Comparison of ENCODE assay signal across 42 cellular contexts in genomic region chr5:73192375-73192774, GRCh38. TPM values are rescaled to one million over a fixed set of nuclear protein-coding genes. Genes with fewer than 3 reads are reported as not detected.
"Had no signal": no experiment of that assay in that cellular context is flagged by ENCODE, and none has a peak within 500 bp of the region (broad histone marks: within the 10 kb centered on the region; RNA-seq: fewer than 3 reads in every experiment).

No MANE protein-coding gene starts in this region.

- FAIRE-seq: astrocyte, bronchial epithelial cell had no signal

- H3K4me3 ChIP-seq: adrenal gland, ascending aorta, body of pancreas, breast epithelium, cardiac muscle cell had no signal

- H3K4me1 ChIP-seq: body of pancreas, breast epithelium had no signal

- H3K27ac Mint-ChIP-seq: activated naive CD4-positive, alpha-beta T cell treated with anti-CD3 and anti-CD28 coated beads for 36 hours; activated naive CD4-positive, alpha-beta T cell treated with anti-CD3 and anti-CD28 coated beads, Interleukin-2, amount 10 ng/mL, durations not matched to agents 7 days and 5 days; activated naive CD4-positive, alpha-beta T cell treated with anti-CD3 and anti-CD28 coated beads, Interleukin-2, amount 50 U/mL, for 24 hours; activated naive CD4-positive, alpha-beta T cell treated with anti-CD3 and anti-CD28 coated beads, Interleukin-2, amount 50 U/mL, for 72 hours; activated naive CD8-positive, alpha-beta T cell; activated naive CD8-positive, alpha-beta T cell treated with anti-CD3 and anti-CD28 coated beads for 36 hours; activated naive CD8-positive, alpha-beta T cell treated with anti-CD3 and anti-CD28 coated beads, Interleukin-2, amount 10 ng/mL, durations not matched to agents 7 days and 5 days; activated naive CD8-positive, alpha-beta T cell treated with anti-CD3 and anti-CD28 coated beads, Interleukin-2, amount 50 U/mL, for 24 hours; activated T-cell treated with anti-CD3 and anti-CD28 coated beads, Interleukin-2, amount 50 U/mL, for 24 hours; activated T-cell treated with anti-CD3 and anti-CD28 coated beads, Interleukin-2, amount 50 U/mL, for 72 hours; activated T-helper 1 cell treated with anti-CD3 and anti-CD28 coated beads, Interleukin-12 subunit alpha, Interleukin-12 subunit beta, Interleukin-2, Interleukin-4 antibody, amounts not matched to agents 30 ng/mL and 10 ng/mL and 1 ng/mL, durations not matched to agents 14 hours and 24 hours and 36 hours; activated T-helper 17 cell treated with anti-CD3 and anti-CD28 coated beads, Interleukin-2, amount 50 U/mL, for 72 hours; activated T-helper 2 cell treated with anti-CD3 and anti-CD28 coated beads, Interferon-gamma antibody, Interleukin-2, Interleukin-4, amounts not matched to agents 10 μg/mL and 5 μg/mL and 100 μg/mL, durations not matched to agents 14 hours and 24 hours and 36 hours had no signal

- H3K9me3 ChIP-seq: adrenal gland, ascending aorta, body of pancreas, breast epithelium had no signal

- H3K27me3 ChIP-seq: adrenal gland, ascending aorta, body of pancreas, brain microvascular endothelial cell, breast epithelium had no signal

- H3K4me3 Mint-ChIP-seq: activated naive CD4-positive, alpha-beta T cell treated with anti-CD3 and anti-CD28 coated beads for 36 hours; activated naive CD4-positive, alpha-beta T cell treated with anti-CD3 and anti-CD28 coated beads, Interleukin-2, amount 10 ng/mL, durations not matched to agents 7 days and 5 days; activated naive CD4-positive, alpha-beta T cell treated with anti-CD3 and anti-CD28 coated beads, Interleukin-2, amount 50 U/mL, for 24 hours; activated naive CD8-positive, alpha-beta T cell; activated naive CD8-positive, alpha-beta T cell treated with anti-CD3 and anti-CD28 coated beads for 36 hours; activated naive CD8-positive, alpha-beta T cell treated with anti-CD3 and anti-CD28 coated beads, Interleukin-2, amount 10 ng/mL, durations not matched to agents 7 days and 5 days; activated naive CD8-positive, alpha-beta T cell treated with anti-CD3 and anti-CD28 coated beads, Interleukin-2, amount 50 U/mL, for 24 hours; activated T-cell treated with anti-CD3 and anti-CD28 coated beads, Interleukin-2, amount 50 U/mL, for 24 hours; activated T-cell treated with anti-CD3 and anti-CD28 coated beads, Interleukin-2, amount 50 U/mL, for 4 hours; activated T-cell treated with anti-CD3 and anti-CD28 coated beads, Interleukin-2, amount 50 U/mL, for 72 hours; activated T-helper 1 cell treated with anti-CD3 and anti-CD28 coated beads, Interleukin-12 subunit alpha, Interleukin-12 subunit beta, Interleukin-2, Interleukin-4 antibody, amounts not matched to agents 30 ng/mL and 10 ng/mL and 1 ng/mL, durations not matched to agents 14 hours and 24 hours and 36 hours; activated T-helper 17 cell treated with anti-CD3 and anti-CD28 coated beads, Interleukin-2, amount 50 U/mL, for 72 hours; brain; central memory CD8-positive, alpha-beta T cell had no signal

- ATAC-seq: activated naive CD4-positive, alpha-beta T cell treated with anti-CD3 and anti-CD28 coated beads, Interleukin-2, amount 50 U/mL, for 72 hours; activated naive CD8-positive, alpha-beta T cell treated with anti-CD3 and anti-CD28 coated beads, Interleukin-2, amount 50 U/mL, for 24 hours; activated T-cell treated with anti-CD3 and anti-CD28 coated beads, Interleukin-2, amount 50 U/mL, for 4 hours; activated T-cell treated with anti-CD3 and anti-CD28 coated beads, Interleukin-2, amount 50 U/mL, for 72 hours; activated T-helper 17 cell treated with anti-CD3 and anti-CD28 coated beads, Interleukin-2, amount 50 U/mL, for 72 hours; body of pancreas had no signal

- H3K36me3 ChIP-seq: adrenal gland, ascending aorta, brain microvascular endothelial cell, breast epithelium, cardiac muscle cell had no signal

- H3K9me3 Mint-ChIP-seq: activated naive CD4-positive, alpha-beta T cell treated with anti-CD3 and anti-CD28 coated beads for 36 hours; activated naive CD4-positive, alpha-beta T cell treated with anti-CD3 and anti-CD28 coated beads, Interleukin-2, amount 10 ng/mL, durations not matched to agents 7 days and 5 days; activated naive CD4-positive, alpha-beta T cell treated with anti-CD3 and anti-CD28 coated beads, Interleukin-2, amount 50 U/mL, for 24 hours; activated naive CD4-positive, alpha-beta T cell treated with anti-CD3 and anti-CD28 coated beads, Interleukin-2, amount 50 U/mL, for 72 hours; activated naive CD8-positive, alpha-beta T cell treated with anti-CD3 and anti-CD28 coated beads for 36 hours; activated naive CD8-positive, alpha-beta T cell treated with anti-CD3 and anti-CD28 coated beads, Interleukin-2, amount 10 ng/mL, durations not matched to agents 7 days and 5 days; activated naive CD8-positive, alpha-beta T cell treated with anti-CD3 and anti-CD28 coated beads, Interleukin-2, amount 50 U/mL, for 24 hours; activated T-cell treated with anti-CD3 and anti-CD28 coated beads, Interleukin-2, amount 50 U/mL, for 24 hours; activated T-cell treated with anti-CD3 and anti-CD28 coated beads, Interleukin-2, amount 50 U/mL, for 4 hours; activated T-cell treated with anti-CD3 and anti-CD28 coated beads, Interleukin-2, amount 50 U/mL, for 72 hours; activated T-helper 1 cell treated with anti-CD3 and anti-CD28 coated beads, Interleukin-12 subunit alpha, Interleukin-12 subunit beta, Interleukin-2, Interleukin-4 antibody, amounts not matched to agents 30 ng/mL and 10 ng/mL and 1 ng/mL, durations not matched to agents 14 hours and 24 hours and 36 hours; activated T-helper 17 cell treated with anti-CD3 and anti-CD28 coated beads, Interleukin-2, amount 50 U/mL, for 72 hours; activated T-helper 2 cell treated with anti-CD3 and anti-CD28 coated beads, Interferon-gamma antibody, Interleukin-2, Interleukin-4, amounts not matched to agents 10 μg/mL and 5 μg/mL and 100 μg/mL, durations not matched to agents 14 hours and 24 hours and 36 hours; brain; central memory CD8-positive, alpha-beta T cell had no signal

- H3K36me3 Mint-ChIP-seq: activated naive CD4-positive, alpha-beta T cell treated with anti-CD3 and anti-CD28 coated beads, Interleukin-2, amount 10 ng/mL, durations not matched to agents 7 days and 5 days; activated naive CD4-positive, alpha-beta T cell treated with anti-CD3 and anti-CD28 coated beads, Interleukin-2, amount 50 U/mL, for 24 hours; activated naive CD4-positive, alpha-beta T cell treated with anti-CD3 and anti-CD28 coated beads, Interleukin-2, amount 50 U/mL, for 72 hours; activated naive CD8-positive, alpha-beta T cell; activated naive CD8-positive, alpha-beta T cell treated with anti-CD3 and anti-CD28 coated beads for 36 hours; activated naive CD8-positive, alpha-beta T cell treated with anti-CD3 and anti-CD28 coated beads, Interleukin-2, amount 10 ng/mL, durations not matched to agents 7 days and 5 days; brain had no signal

- DNase-seq: activated effector memory CD4-positive, alpha-beta T cell treated with anti-CD3 and anti-CD28 coated beads, Interleukin-2, amount 50 U/mL, for 16 hours; activated effector memory CD4-positive, alpha-beta T cell treated with Interleukin-2 at 50 U/mL for 16 hours; activated gamma-delta T cell; activated gamma-delta T cell treated with Interleukin-2 at 50 U/mL for 16 hours; activated naive CD4-positive, alpha-beta T cell; activated naive CD4-positive, alpha-beta T cell treated with anti-CD3 and anti-CD28 coated beads for 36 hours; activated naive CD4-positive, alpha-beta T cell treated with anti-CD3 and anti-CD28 coated beads, Interleukin-2, amount 10 ng/mL, durations not matched to agents 7 days and 5 days; activated naive CD4-positive, alpha-beta T cell treated with anti-CD3 and anti-CD28 coated beads, Interleukin-2, amount 50 U/mL, for 16 hours; activated naive CD4-positive, alpha-beta T cell treated with Interleukin-2 at 50 U/mL for 16 hours; activated naive CD8-positive, alpha-beta T cell treated with anti-CD3 and anti-CD28 coated beads for 36 hours; activated naive CD8-positive, alpha-beta T cell treated with anti-CD3 and anti-CD28 coated beads, Interleukin-2, amount 10 ng/mL, durations not matched to agents 7 days and 5 days; activated naive CD8-positive, alpha-beta T cell treated with anti-CD3 and anti-CD28 coated beads, Interleukin-2, amount 50 U/mL, for 24 hours; activated T-cell treated with anti-CD3 and anti-CD28 coated beads for 4 hours; activated T-cell treated with anti-CD3 and anti-CD28 coated beads, Interleukin-2, amount 50 U/mL, for 1 hour; activated T-cell treated with anti-CD3 and anti-CD28 coated beads, Interleukin-2, amount 50 U/mL, for 24 hours; activated T-cell treated with anti-CD3 and anti-CD28 coated beads, Interleukin-2, amount 50 U/mL, for 4 hours; activated T-cell treated with anti-CD3 and anti-CD28 coated beads, Interleukin-2, amount 50 U/mL, for 48 hours; activated T-cell treated with anti-CD3 and anti-CD28 coated beads, Interleukin-2, amount 50 U/mL, for 72 hours; adrenal gland; amniotic stem cell; amygdala; anterior cingulate cortex; aorta; body of pancreas; brain microvascular endothelial cell; caudate nucleus; central memory CD4-positive, alpha-beta T cell had no signal

- H3K4me1 Mint-ChIP-seq: activated naive CD4-positive, alpha-beta T cell treated with anti-CD3 and anti-CD28 coated beads, Interleukin-2, amount 10 ng/mL, durations not matched to agents 7 days and 5 days; activated naive CD4-positive, alpha-beta T cell treated with anti-CD3 and anti-CD28 coated beads, Interleukin-2, amount 50 U/mL, for 24 hours; activated naive CD8-positive, alpha-beta T cell treated with anti-CD3 and anti-CD28 coated beads, Interleukin-2, amount 10 ng/mL, durations not matched to agents 7 days and 5 days; activated naive CD8-positive, alpha-beta T cell treated with anti-CD3 and anti-CD28 coated beads, Interleukin-2, amount 50 U/mL, for 24 hours; activated T-helper 17 cell treated with anti-CD3 and anti-CD28 coated beads, Interleukin-2, amount 50 U/mL, for 72 hours; central memory CD8-positive, alpha-beta T cell had no signal

- H3K27ac ChIP-seq: adrenal gland, ascending aorta, body of pancreas, brain microvascular endothelial cell, breast epithelium, cardiac muscle cell had no signal

RNA-seq across cellular contexts. Expression of gene TMEM174, which starts 19.4 kb away (rescaled TPM):
- total RNA-seq: activated naive CD4-positive, alpha-beta T cell treated with anti-CD3 and anti-CD28 coated beads for 36 hours; activated naive CD4-positive, alpha-beta T cell treated with anti-CD3 and anti-CD28 coated beads, Interleukin-2, amount 50 U/mL, for 72 hours; activated naive CD8-positive, alpha-beta T cell treated with anti-CD3 and anti-CD28 coated beads for 36 hours; activated naive CD8-positive, alpha-beta T cell treated with anti-CD3 and anti-CD28 coated beads, Interleukin-2, amount 10 ng/mL, durations not matched to agents 7 days and 5 days; activated T-cell treated with anti-CD3 and anti-CD28 coated beads, Interleukin-2, amount 50 U/mL, for 4 hours; activated T-cell treated with anti-CD3 and anti-CD28 coated beads, Interleukin-2, amount 50 U/mL, for 72 hours; activated T-helper 1 cell treated with anti-CD3 and anti-CD28 coated beads, Interleukin-12 subunit alpha, Interleukin-12 subunit beta, Interleukin-2, Interleukin-4 antibody, amounts not matched to agents 30 ng/mL and 10 ng/mL and 1 ng/mL, durations not matched to agents 14 hours and 24 hours and 36 hours; activated T-helper 17 cell treated with anti-CD3 and anti-CD28 coated beads, Interleukin-2, amount 50 U/mL, for 72 hours; activated T-helper 2 cell treated with anti-CD3 and anti-CD28 coated beads, Interferon-gamma antibody, Interleukin-2, Interleukin-4, amounts not matched to agents 10 μg/mL and 5 μg/mL and 100 μg/mL, durations not matched to agents 14 hours and 24 hours and 36 hours; adrenal gland; aorta; ascending aorta; astrocyte; body of pancreas; breast epithelium; bronchial epithelial cell; cardiac muscle cell; cardiac septum had no signal
- polyA plus RNA-seq: adipose tissue, adrenal gland, aorta, cardiac muscle cell had no signal
